In the genomic region with DNA sequence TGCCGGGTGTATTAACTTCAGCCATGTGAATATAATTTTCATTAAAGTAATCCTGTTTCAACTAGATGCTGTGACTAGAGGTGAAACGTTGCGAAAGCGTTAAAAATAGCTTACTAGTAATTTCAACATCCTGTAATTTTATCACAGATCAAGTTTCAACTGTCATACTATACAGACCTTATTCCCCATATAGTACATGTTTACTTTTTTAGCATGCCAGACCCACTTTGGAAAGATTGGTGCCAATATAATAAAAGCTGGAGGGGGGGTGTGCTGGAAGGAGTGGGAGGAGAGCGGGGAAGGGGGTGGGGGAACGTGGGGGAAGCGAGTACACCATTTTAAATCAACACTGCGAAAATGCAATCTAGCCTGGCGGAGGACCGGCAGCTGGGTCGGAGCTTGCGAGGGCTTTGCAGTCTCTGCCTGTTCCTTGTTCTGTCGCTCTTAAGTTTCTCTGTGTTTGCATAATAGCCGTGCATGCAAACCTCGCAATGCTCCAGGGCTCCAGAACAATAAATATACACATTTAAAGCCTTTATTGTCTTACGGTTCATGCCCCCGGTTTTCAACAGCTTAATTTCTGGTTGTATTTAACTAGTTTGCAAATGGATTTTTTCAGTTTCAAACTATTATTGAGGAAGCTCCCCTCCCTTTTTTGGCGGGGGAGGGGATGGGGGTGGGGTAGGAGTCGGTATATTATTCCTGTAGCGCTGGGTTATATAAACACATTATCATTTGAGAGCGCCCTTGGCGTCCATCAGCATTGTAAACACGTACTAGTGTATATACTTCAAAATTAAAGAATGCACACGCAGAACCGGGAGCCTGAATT, we compare ENCODE assay signal across 8 cellular contexts. TPM values are rescaled to one million over a fixed set of nuclear protein-coding genes. Genes with fewer than 3 reads are reported as not detected.
A peak's percentile ranks its signal among the peaks of the same experiment; 100 is the strongest.
DNase-seq lines count a peak whose midpoint lies in the region; ATAC-seq and TF ChIP-seq lines count a peak whose summit lies in the region.

No MANE protein-coding gene starts in this region.

- H3K27me3 Mint-ChIP-seq in CD8-positive, alpha-beta T cell (ENCODE audit: low read depth): no peaks in the 10 kb centered on the region

- CTCF ChIA-PET in CD8-positive, alpha-beta T cell (lab: Charles Lee): interaction anchor here (1.0 to 8.4 kb wide), 5 partner anchors 17 to 344 kb away, joined by 3 to 60 read pairs (median 5); no protein-coding TSS in a partner anchor

- no peaks in the 10 kb centered on the region for H3K36me3 ChIP-seq in CD8-positive, alpha-beta T cell (ENCODE audit: insufficient read depth, low read length)
- H3K36me3 ChIP-seq in mucosa of rectum (ENCODE audit: control insufficient read depth in 2 of 2, insufficient read depth in 2 of 2, low read length in 2 of 2) (no peaks in the 10 kb centered on the region), thoracic aorta (no peaks in the 10 kb centered on the region)

- peak overlapping the region; percentile 84 for H3K4me3 Mint-ChIP-seq in CD8-positive, alpha-beta T cell

- no peaks in the 10 kb centered on the region for H3K27me3 ChIP-seq in CD8-positive, alpha-beta T cell (ENCODE audit: insufficient read depth, low read length)
- no peaks in the 10 kb centered on the region for H3K27me3 ChIP-seq in mucosa of rectum (ENCODE audit: control insufficient read depth in 2 of 2, insufficient read depth in 2 of 2, low read length in 2 of 2)
- no peaks in the 10 kb centered on the region for H3K27me3 ChIP-seq in thoracic aorta (replicated peaks; ENCODE audit: insufficient read depth)

- H3K9me3 ChIP-seq in CD8-positive, alpha-beta T cell (ENCODE audit: low read length): no peaks in the 10 kb centered on the region
- H3K9me3 ChIP-seq in mucosa of rectum (ENCODE audit: control insufficient read depth in 2 of 2, low read length in 2 of 2) (no peaks in the 10 kb centered on the region), thoracic aorta (no peaks in the 10 kb centered on the region)

- peaks cover 48% of the 10 kb centered on the region for H3K4me1 Mint-ChIP-seq in CD8-positive, alpha-beta T cell (ENCODE audit: low read depth)

- POLR2A ChIA-PET in CD8-positive, alpha-beta T cell (lab: Charles Lee): interaction anchor here (0.8 to 2.2 kb wide), 13 partner anchors 32 to 737 kb away, joined by 3 to 8 read pairs (median 4); no protein-coding TSS in a partner anchor

- H3K4me3 ChIP-seq in CD8-positive, alpha-beta T cell (ENCODE audit: low read depth, low read length): peak overlapping the region; percentile 91
- peak overlapping the region; percentile 96 to 98 for H3K4me3 ChIP-seq in mucosa of rectum (ENCODE audit: low read length in 2 of 2)
- H3K4me3 ChIP-seq in thoracic aorta: peak overlapping the region; percentile 97

- peak overlapping the region; percentile 95 for H3K27ac ChIP-seq in CD8-positive, alpha-beta T cell (ENCODE audit: low read depth, low read length)
- H3K27ac ChIP-seq in mucosa of rectum (ENCODE audit: low read depth in 2 of 2, low read length in 2 of 2) (peak overlapping the region; percentile 97), thoracic aorta (peak overlapping the region; percentile 63 to 99)

- H3K9ac ChIP-seq in mucosa of rectum (ENCODE audit: low read depth in 1 of 2, low read length in 2 of 2): peak overlapping the region; percentile 70 to 97

- TF ChIP-seq CTCF in CD8-positive, alpha-beta T cell (IDR thresholded peaks at IDR 0.05): no peak
- no peak for TF ChIP-seq CTCF in thoracic aorta (IDR thresholded peaks at IDR 0.05)

- DNase-seq in CD8-positive, alpha-beta T cell: peak in 6 of 7 experiments; percentile 36 to 75 (median 54)
- DNase-seq in NCI-H748 treated with DMSO at 0.1 percent for 48 hours (lab: John Stamatoyannopoulos, UW): peak; percentile 87
- peak; percentile 68 for DNase-seq in activated CD8-positive, alpha-beta memory T cell treated with anti-CD3 and anti-CD28 coated beads, Interleukin-2, amount 50 U/mL, for 48 hours
- peak; percentile 44 to 70 for DNase-seq in erythroblast (lab: John Stamatoyannopoulos, UW)
- DNase-seq in thoracic aorta (ENCODE audit: low spot score): no peak

- ATAC-seq in CD8-positive, alpha-beta T cell: peak; percentile 5
- ATAC-seq in GM19395 (IDR thresholded peaks at IDR 0.05; ENCODE audit: unreplicated experiment): peak; percentile 41
- ATAC-seq in HG03439 (IDR thresholded peaks at IDR 0.05; ENCODE audit: unreplicated experiment): peak; percentile 32
- ATAC-seq in thoracic aorta (ENCODE audit: insufficient number of reproducible peaks, low FRiP score, low read depth): no peak

- peak overlapping the region; percentile 93 for H3K27ac Mint-ChIP-seq in CD8-positive, alpha-beta T cell

- H3K4me1 ChIP-seq in CD8-positive, alpha-beta T cell (ENCODE audit: insufficient read depth, low read length): peaks cover 32% of the 10 kb centered on the region
- peaks cover 23 to 40% of the 10 kb centered on the region in 2 donors for H3K4me1 ChIP-seq in mucosa of rectum (ENCODE audit: control insufficient read depth in 2 of 2, insufficient read depth in 2 of 2, low read length in 2 of 2)
- H3K4me1 ChIP-seq in thoracic aorta (ENCODE audit: control insufficient read depth in 1 of 2, low read depth in 2 of 2): peaks cover 17 to 37% of the 10 kb centered on the region in 2 donors

- intact Hi-C loops in CD8-positive, alpha-beta T cell (cut with DNase I, micrococcal nuclease): loop anchor here (2.0 to 10.0 kb wide), 6 partner anchors 137 to 1993 kb away; a partner anchor contains a TSS

- no peaks in the 10 kb centered on the region for H3K9me3 Mint-ChIP-seq in CD8-positive, alpha-beta T cell

- TF ChIP-seq POLR2A in erythroblast (IDR thresholded peaks at IDR 0.05; ENCODE audit: low read length): no peak

- peaks cover 17% of the 10 kb centered on the region for H3K36me3 Mint-ChIP-seq in CD8-positive, alpha-beta T cell

RNA-seq across cellular contexts. Expression of a gene that starts 1.3 kb away (rescaled TPM):
- total RNA-seq in CD8-positive, alpha-beta T cell: 10 to 100 TPM; 17.5 to 18.4 TPM
- 10 to 100 TPM; 60.7 to 80.4 TPM for total RNA-seq in thoracic aorta
